Comparison of ENCODE assay signal across 28 cellular contexts in the genomic region with DNA sequence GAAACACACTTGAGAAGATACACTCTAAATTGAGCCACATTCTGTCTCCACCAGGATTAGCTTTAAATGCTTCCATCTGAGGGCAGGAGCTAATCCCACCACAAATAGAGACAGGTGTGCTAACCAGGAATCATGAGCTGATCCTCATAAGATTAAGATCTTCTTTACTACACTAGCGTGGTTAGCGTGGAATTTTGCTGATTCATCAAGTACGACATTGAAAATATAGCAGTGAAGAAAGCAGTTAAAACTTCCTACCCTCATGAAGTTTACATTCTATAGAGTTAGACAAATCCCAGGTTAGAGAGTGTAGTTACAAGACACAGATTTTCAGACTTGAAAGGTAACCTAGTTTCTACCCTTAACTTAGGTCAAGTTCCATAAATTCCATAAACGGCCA. TPM values are rescaled to one million over a fixed set of nuclear protein-coding genes. Genes with fewer than 3 reads are reported as not detected.
DNase-seq lines count a peak whose midpoint lies in the region; ATAC-seq, FAIRE-seq and TF ChIP-seq lines count a peak whose summit lies in the region.
"Had no signal": no experiment of that assay in that cellular context is flagged by ENCODE, and none has a peak within 500 bp of the region (broad histone marks: within the 10 kb centered on the region; RNA-seq: fewer than 3 reads in every experiment).

No MANE protein-coding gene starts in this region.

- no peak overlapping the region for H3K4me2 ChIP-seq in HepG2 (ENCODE audit: low read depth, low read length)
- H3K4me2 ChIP-seq: BLaER1 had no signal

- TF ChIP-seq CTCF in HepG2 (CRISPR knock-in tag; IDR thresholded peaks at IDR 0.05) (no peak), right lobe of liver (IDR thresholded peaks at IDR 0.05) (no peak), endodermal cell (conservative IDR thresholded peaks at IDR 0.05) (no peak), pancreas (IDR thresholded peaks at IDR 0.05) (no peak), esophagus muscularis mucosa (IDR thresholded peaks at IDR 0.05) (no peak)

- no peak for ATAC-seq in HepG2
- no peak for ATAC-seq in right lobe of liver
- ATAC-seq in pancreas = no peak
- ATAC-seq: Panc1 had no signal

- H3K9me3 ChIP-seq in HepG2 (ENCODE audit: low read length) = no peaks in the 10 kb centered on the region
- no peaks in the 10 kb centered on the region for H3K9me3 ChIP-seq in right lobe of liver
- H3K9me3 ChIP-seq in SJCRH30 (replicated peaks) = no peaks in the 10 kb centered on the region; the same call in 1 of the 2 replicates
- no peaks in the 10 kb centered on the region for H3K9me3 ChIP-seq in endodermal cell (ENCODE audit: control insufficient read depth, low read length)
- H3K9me3 ChIP-seq in pancreas = no peaks in the 10 kb centered on the region
- H3K9me3 ChIP-seq in esophagus muscularis mucosa = no peaks in the 10 kb centered on the region
- H3K9me3 ChIP-seq: BLaER1 had no signal

- no peaks in the 10 kb centered on the region for H3K36me3 ChIP-seq in HepG2 (replicated peaks in 1 of 2; ENCODE audit: control insufficient read depth in 1 of 2, insufficient read depth in 2 of 2, low read length in 2 of 2)
- H3K36me3 ChIP-seq in right lobe of liver = no peaks in the 10 kb centered on the region
- H3K36me3 ChIP-seq in SJCRH30 = no peaks in the 10 kb centered on the region
- no peaks in the 10 kb centered on the region for H3K36me3 ChIP-seq in endodermal cell (ENCODE audit: control insufficient read depth, insufficient read depth, low read length)
- no peaks in the 10 kb centered on the region for H3K36me3 ChIP-seq in pancreas
- H3K36me3 ChIP-seq in esophagus muscularis mucosa = no peaks in the 10 kb centered on the region
- H3K36me3 ChIP-seq: BLaER1 had no signal

- no peaks in the 10 kb centered on the region for H3K36me3 Mint-ChIP-seq in endodermal cell (ENCODE audit: low read depth)
- H3K36me3 Mint-ChIP-seq: CD4-positive, CD25-positive, alpha-beta regulatory T cell; IgD-negative memory B cell had no signal

- POLR2A ChIA-PET in HepG2 (lab: Yijun Ruan, JAX) = no interaction called here

- H3K27ac Mint-ChIP-seq in endodermal cell = no peak overlapping the region
- H3K27ac Mint-ChIP-seq: CD4-positive, CD25-positive, alpha-beta regulatory T cell; IgD-negative memory B cell had no signal

- in situ Hi-C loops in HepG2 (cut with HindIII; ENCODE audit: extremely low pct_ligation_motif_present, low pct_unique_long_range_greater_than_20kb) = no loop called here

- no peak for FAIRE-seq in HepG2 (lab: Jason Lieb, UNC)
- FAIRE-seq in pancreas (lab: Jason Lieb, UNC) = no peak
- FAIRE-seq: GM12892 had no signal

- H3K4me3 ChIP-seq in HepG2 (replicated peaks in 1 of 3; ENCODE audit: insufficient read depth in 1 of 3, low read depth in 2 of 3, low read length in 3 of 3) (no peak overlapping the region), right lobe of liver (no peak overlapping the region), SJCRH30 (no peak overlapping the region), endodermal cell (ENCODE audit: low read length) (peak overlapping the region; percentile 3), pancreas (no peak overlapping the region), esophagus muscularis mucosa (no peak overlapping the region)
- H3K4me3 ChIP-seq: BLaER1, SK-N-MC had no signal

- no peak overlapping the region for H3K27ac ChIP-seq in HepG2 (ENCODE audit: extremely low read length, insufficient read depth, low read length)
- no peak overlapping the region for H3K27ac ChIP-seq in right lobe of liver
- no peak overlapping the region for H3K27ac ChIP-seq in SJCRH30
- no peak overlapping the region for H3K27ac ChIP-seq in endodermal cell (ENCODE audit: low read depth, low read length)
- no peak overlapping the region for H3K27ac ChIP-seq in pancreas
- H3K27ac ChIP-seq in esophagus muscularis mucosa (replicated peaks in 1 of 4) = no peak overlapping the region
- H3K27ac ChIP-seq: BLaER1, RWPE1, SK-N-MC had no signal

- H2AFZ ChIP-seq in HepG2 (ENCODE audit: low read length) = no peak overlapping the region

- WGBS in HepG2 (ENCODE audit: low lambda C conversion rate) = 45% methylated on average over 4 of the region's 4 CpGs
- 69% methylated on average over 4 of the region's 4 CpGs for WGBS in right lobe of liver (ENCODE audit: insufficient coverage, low coverage, low lambda C conversion rate, missing lambda C conversion rate)
- 72 to 92% methylated on average over 1 to 4 of the region's 4 CpGs for WGBS in endodermal cell (ENCODE audit: insufficient coverage in 1 of 2, insufficient read length in 1 of 2), 2 experiments
- WGBS in pancreas, 2 donors = 87 to 91% methylated on average over 4 of the region's 4 CpGs
- 94% methylated on average over 4 of the region's 4 CpGs for WGBS in esophagus muscularis mucosa

- H3K27me3 ChIP-seq in HepG2 (ENCODE audit: control insufficient read depth in 1 of 2, insufficient read depth in 2 of 2, low read length in 2 of 2) (no peaks in the 10 kb centered on the region), right lobe of liver (no peaks in the 10 kb centered on the region), SJCRH30 (no peaks in the 10 kb centered on the region), endodermal cell (ENCODE audit: control insufficient read depth, insufficient read depth, low read length, poor library complexity, severe bottlenecking) (no peaks in the 10 kb centered on the region), pancreas (no peaks in the 10 kb centered on the region), esophagus muscularis mucosa (no peaks in the 10 kb centered on the region)
- H3K27me3 ChIP-seq: BLaER1 had no signal

- H3K4me1 Mint-ChIP-seq in endodermal cell = peaks cover 24% of the 10 kb centered on the region
- H3K4me1 Mint-ChIP-seq: IgD-negative memory B cell had no signal

- H3K9ac ChIP-seq in HepG2 (ENCODE audit: insufficient read depth, low read depth, low read length) = no peak overlapping the region
- no peak overlapping the region for H3K9ac ChIP-seq in endodermal cell (ENCODE audit: extremely low read depth, low read length, poor library complexity, severe bottlenecking)
- H3K9ac ChIP-seq: BLaER1 had no signal

- TF ChIP-seq EP300 in HepG2 (IDR thresholded peaks at IDR 0.05; ENCODE audit: low read depth in 2 of 2, low read length in 2 of 2) (no peak), HepG2 (CRISPR knock-in tag; IDR thresholded peaks at IDR 0.05; ENCODE audit: borderline replicate concordance) (no peak), esophagus muscularis mucosa (IDR thresholded peaks at IDR 0.05) (no peak)

- no peak for TF ChIP-seq RAD21 in HepG2 (CRISPR knock-in tag; IDR thresholded peaks at IDR 0.05)

- peaks cover 7% of the 10 kb centered on the region for H3K9me3 Mint-ChIP-seq in endodermal cell

- H3K27me3 Mint-ChIP-seq in endodermal cell (ENCODE audit: insufficient read depth) = no peaks in the 10 kb centered on the region
- H3K27me3 Mint-ChIP-seq: CD4-positive, CD25-positive, alpha-beta regulatory T cell had no signal

- no peaks in the 10 kb centered on the region for H4K20me1 ChIP-seq in HepG2 (ENCODE audit: insufficient read depth, low read length)
- H4K20me1 ChIP-seq: BLaER1 had no signal

- H3K4me1 ChIP-seq in HepG2 (ENCODE audit: insufficient read depth, low read length) (no peaks in the 10 kb centered on the region), right lobe of liver (no peaks in the 10 kb centered on the region), SJCRH30 (no peaks in the 10 kb centered on the region), endodermal cell (ENCODE audit: control insufficient read depth, insufficient read depth, low read length) (peaks cover 5% of the 10 kb centered on the region), pancreas (no peaks in the 10 kb centered on the region), esophagus muscularis mucosa (no peaks in the 10 kb centered on the region)

- H3K4me3 Mint-ChIP-seq in endodermal cell = no peak overlapping the region
- H3K4me3 Mint-ChIP-seq: CD4-positive, CD25-positive, alpha-beta regulatory T cell; H9; IgD-negative memory B cell had no signal

- BruUV-seq in HepG2 (replicated peaks; lab: Mats Ljungman, UMichigan) = no TSS peak

- no peaks in the 10 kb centered on the region for H3K79me2 ChIP-seq in HepG2 (ENCODE audit: insufficient read depth, low read length)

- intact Hi-C loops in HepG2 (cut with micrococcal nuclease; ENCODE audit: unreplicated experiment) = no loop called here
- intact Hi-C loops in right lobe of liver (cut with DNase I) = no loop called here
- intact Hi-C loops in pancreas (cut with DNase I) = no loop called here
- intact Hi-C loops in esophagus muscularis mucosa (cut with DNase I) = no loop called here

- CTCF ChIA-PET in HepG2 (lab: Yijun Ruan, JAX; ENCODE audit: low intra/inter-chr PET ratio, low total read pairs) = no interaction called here

- DNase-seq in HepG2 (ENCODE audit: low spot score) (no peak), right lobe of liver (no peak), SJCRH30 (peak; percentile 7 to 32), endodermal cell (no peak), NCI-H1417 (lab: John Stamatoyannopoulos, UW) (no peak), pancreas (no peak), esophagus muscularis mucosa (ENCODE audit: extremely low spot score) (no peak), SHP77 (lab: John Stamatoyannopoulos, UW) (no peak)
- DNase-seq: 8988T; CD4-positive, CD25-positive, alpha-beta regulatory T cell; DMS79 treated with DMSO at 0.1 percent for 48 hours; GF-D8; H9; NCI-H1092; NCI-H1436; NCI-H187; NCI-H2081 treated with DMSO at 0.1 percent for 48 hours; NCI-H2171 treated with DMSO at 0.1 percent for 48 hours; NCI-H774; SHP77 treated with DMSO at 0.1 percent for 48 hours had no signal

- no peak for TF ChIP-seq POLR2A in HepG2 (IDR thresholded peaks at IDR 0.05; ENCODE audit: insufficient read depth in 1 of 2, low read depth in 2 of 2, low read length in 2 of 2)
- no peak for TF ChIP-seq POLR2A in right lobe of liver (IDR thresholded peaks at IDR 0.05)
- no peak for TF ChIP-seq POLR2A in esophagus muscularis mucosa (IDR thresholded peaks at IDR 0.05; ENCODE audit: low read depth)

RNA-seq across cellular contexts. Expression of gene APELA, which starts 5.3 kb away (rescaled TPM):
- not detected in 2 replicates for total RNA-seq in HepG2 (2016; rRNA removed; fragmentation: Illumina TruSeq; extraction: Trizol)
- total RNA-seq in HepG2 (2016; cell fraction: cytosol; rRNA removed; fragmentation: Illumina TruSeq; extraction: Trizol; ENCODE audit: low read depth) = not detected in 2 replicates
- total RNA-seq in HepG2 (2016; cell fraction: insoluble cytoplasmic fraction; rRNA removed; fragmentation: Illumina TruSeq; extraction: Trizol) = not detected in 2 replicates
- total RNA-seq in HepG2 (2016; cell fraction: membrane; rRNA removed; fragmentation: Illumina TruSeq; extraction: Trizol) = not detected in 2 replicates
- total RNA-seq in HepG2 (2016; cell fraction: nucleus; rRNA removed; fragmentation: Illumina TruSeq; extraction: Trizol) = not detected in 2 replicates
- polyA plus RNA-seq in HepG2 (2011; rRNA removed) = not detected in 2 replicates
- not detected in 2 replicates for polyA plus RNA-seq in HepG2 (2011; cell fraction: cytosol; rRNA removed)
- not detected in 2 replicates for polyA plus RNA-seq in HepG2 (2011; cell fraction: nucleus; rRNA removed)
- polyA plus RNA-seq in HepG2 (2012) = not detected in 2 replicates
- polyA plus RNA-seq in HepG2 (2016; cell fraction: cytosol; fragmentation: Illumina TruSeq; extraction: Trizol; ENCODE audit: low read depth) = not detected in 2 replicates
- not detected in 2 replicates for polyA plus RNA-seq in HepG2 (2016; cell fraction: insoluble cytoplasmic fraction; fragmentation: Illumina TruSeq; extraction: Trizol; ENCODE audit: low read depth)
- not detected in 2 replicates for polyA plus RNA-seq in HepG2 (2016; cell fraction: membrane; fragmentation: Illumina TruSeq; extraction: Trizol; ENCODE audit: low read depth)
- not detected in 2 replicates for polyA plus RNA-seq in HepG2 (2016; cell fraction: nucleus; fragmentation: Illumina TruSeq; extraction: Trizol; ENCODE audit: insufficient read depth, low read depth)
- not detected in 2 replicates for polyA minus RNA-seq in HepG2 (2011; rRNA and poly(A)+ RNA removed; ENCODE audit: low replicate concordance)
- not detected in 2 replicates for polyA minus RNA-seq in HepG2 (2011; cell fraction: cytosol; rRNA and poly(A)+ RNA removed)
- not detected in 2 replicates for polyA minus RNA-seq in HepG2 (2011; cell fraction: nucleus; rRNA and poly(A)+ RNA removed)
- not detected for total RNA-seq in right lobe of liver
- not detected in 2 replicates for total RNA-seq in SJCRH30 (2014; rRNA removed; shearing (Covaris generic))
- 10 to 100 TPM in 1 of 2 donors, 1 to 10 TPM in 1; 3.3 to 21.5 TPM for total RNA-seq in endodermal cell
- 13.1 TPM for polyA plus RNA-seq in endodermal cell (2013, experiment 1 of 2)
- polyA plus RNA-seq in endodermal cell (2013, experiment 2 of 2) = 9.8 TPM
- under 1 TPM in 1 of 6 donors, not detected in 5; 0.12 TPM for total RNA-seq in pancreas
- not detected for polyA plus RNA-seq in pancreas
- not detected for total RNA-seq in esophagus muscularis mucosa
- total RNA-seq: CD4-positive, CD25-positive, alpha-beta regulatory T cell; OCI-LY7; T-helper 1 cell treated with Interleukin-12 subunit alpha and Interleukin-12 subunit beta and Interleukin-4 antibody, amounts not matched to agents 30 ng/mL and 1 ng/mL, for 36 hours had no signal
- polyA plus RNA-seq: CD4-positive, CD25-positive, alpha-beta regulatory T cell; IgD-negative memory B cell had no signal

Comparison
In these comparisons a context has a peak if more than half of its experiments do, and no peak if none do; other contexts are left out.
1. DNase-seq: peak in SJCRH30 (2 of 2); none in HepG2 (single experiment), right lobe of liver (0 of 3), endodermal cell (single experiment), NCI-H1417 (0 of 3), pancreas (0 of 6), esophagus muscularis mucosa (single experiment) and SHP77 (0 of 2).